1 cellular context compared by ENCODE assay signal in the genomic region with DNA sequence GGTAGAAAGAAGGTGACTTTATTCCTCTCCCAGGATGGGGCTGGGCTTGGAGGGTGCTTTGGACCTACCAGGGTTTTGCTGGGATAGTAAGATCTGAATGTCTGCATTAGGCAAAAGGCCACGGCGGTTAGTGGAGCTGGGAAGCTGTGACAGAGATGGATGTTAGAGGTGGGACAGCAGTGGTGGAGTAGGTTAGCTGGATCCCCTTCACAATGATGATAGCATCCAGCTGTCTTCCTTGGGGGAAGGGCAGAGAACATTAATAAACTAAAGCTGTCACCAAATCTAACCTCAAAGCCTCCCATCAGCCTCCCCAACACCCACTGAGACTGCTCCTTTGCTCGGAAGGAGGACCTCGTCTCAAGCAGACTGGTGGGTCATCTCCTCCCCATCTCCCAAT.
TF ChIP-seq lines count a peak whose summit lies in the region.

No MANE protein-coding gene starts in this region.

TF ChIP-seq in K562, 482 proteins besides CTCF, POLR2A, EP300 and RAD21 (continued from another document):
- TF ChIP-seq ZBTB49 (CRISPR knock-in tag; IDR thresholded peaks at IDR 0.05; ENCODE audit: borderline replicate concordance) = no peak
- no peak for TF ChIP-seq BRCA1 (IDR thresholded peaks at IDR 0.05)
- TF ChIP-seq BRCA1 (CRISPR knock-in tag; IDR thresholded peaks at IDR 0.05) = no peak
- TF ChIP-seq ZNF175 (CRISPR knock-in tag; IDR thresholded peaks at IDR 0.05; ENCODE audit: low read depth) = no peak
- TF ChIP-seq, protein P1, sequence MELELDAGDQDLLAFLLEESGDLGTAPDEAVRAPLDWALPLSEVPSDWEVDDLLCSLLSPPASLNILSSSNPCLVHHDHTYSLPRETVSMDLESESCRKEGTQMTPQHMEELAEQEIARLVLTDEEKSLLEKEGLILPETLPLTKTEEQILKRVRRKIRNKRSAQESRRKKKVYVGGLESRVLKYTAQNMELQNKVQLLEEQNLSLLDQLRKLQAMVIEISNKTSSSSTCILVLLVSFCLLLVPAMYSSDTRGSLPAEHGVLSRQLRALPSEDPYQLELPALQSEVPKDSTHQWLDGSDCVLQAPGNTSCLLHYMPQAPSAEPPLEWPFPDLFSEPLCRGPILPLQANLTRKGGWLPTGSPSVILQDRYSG (tag; conservative IDR thresholded peaks at IDR 0.05; ENCODE audit: low read depth) = no peak
- TF ChIP-seq, protein P2, sequence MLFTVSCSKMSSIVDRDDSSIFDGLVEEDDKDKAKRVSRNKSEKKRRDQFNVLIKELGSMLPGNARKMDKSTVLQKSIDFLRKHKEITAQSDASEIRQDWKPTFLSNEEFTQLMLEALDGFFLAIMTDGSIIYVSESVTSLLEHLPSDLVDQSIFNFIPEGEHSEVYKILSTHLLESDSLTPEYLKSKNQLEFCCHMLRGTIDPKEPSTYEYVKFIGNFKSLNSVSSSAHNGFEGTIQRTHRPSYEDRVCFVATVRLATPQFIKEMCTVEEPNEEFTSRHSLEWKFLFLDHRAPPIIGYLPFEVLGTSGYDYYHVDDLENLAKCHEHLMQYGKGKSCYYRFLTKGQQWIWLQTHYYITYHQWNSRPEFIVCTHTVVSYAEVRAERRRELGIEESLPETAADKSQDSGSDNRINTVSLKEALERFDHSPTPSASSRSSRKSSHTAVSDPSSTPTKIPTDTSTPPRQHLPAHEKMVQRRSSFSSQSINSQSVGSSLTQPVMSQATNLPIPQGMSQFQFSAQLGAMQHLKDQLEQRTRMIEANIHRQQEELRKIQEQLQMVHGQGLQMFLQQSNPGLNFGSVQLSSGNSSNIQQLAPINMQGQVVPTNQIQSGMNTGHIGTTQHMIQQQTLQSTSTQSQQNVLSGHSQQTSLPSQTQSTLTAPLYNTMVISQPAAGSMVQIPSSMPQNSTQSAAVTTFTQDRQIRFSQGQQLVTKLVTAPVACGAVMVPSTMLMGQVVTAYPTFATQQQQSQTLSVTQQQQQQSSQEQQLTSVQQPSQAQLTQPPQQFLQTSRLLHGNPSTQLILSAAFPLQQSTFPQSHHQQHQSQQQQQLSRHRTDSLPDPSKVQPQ (CRISPR knock-in tag; IDR thresholded peaks at IDR 0.05; ENCODE audit: borderline replicate concordance) = no peak
- TF ChIP-seq E2F5 (CRISPR knock-in tag; IDR thresholded peaks at IDR 0.05) = no peak
- TF ChIP-seq, protein P3, sequence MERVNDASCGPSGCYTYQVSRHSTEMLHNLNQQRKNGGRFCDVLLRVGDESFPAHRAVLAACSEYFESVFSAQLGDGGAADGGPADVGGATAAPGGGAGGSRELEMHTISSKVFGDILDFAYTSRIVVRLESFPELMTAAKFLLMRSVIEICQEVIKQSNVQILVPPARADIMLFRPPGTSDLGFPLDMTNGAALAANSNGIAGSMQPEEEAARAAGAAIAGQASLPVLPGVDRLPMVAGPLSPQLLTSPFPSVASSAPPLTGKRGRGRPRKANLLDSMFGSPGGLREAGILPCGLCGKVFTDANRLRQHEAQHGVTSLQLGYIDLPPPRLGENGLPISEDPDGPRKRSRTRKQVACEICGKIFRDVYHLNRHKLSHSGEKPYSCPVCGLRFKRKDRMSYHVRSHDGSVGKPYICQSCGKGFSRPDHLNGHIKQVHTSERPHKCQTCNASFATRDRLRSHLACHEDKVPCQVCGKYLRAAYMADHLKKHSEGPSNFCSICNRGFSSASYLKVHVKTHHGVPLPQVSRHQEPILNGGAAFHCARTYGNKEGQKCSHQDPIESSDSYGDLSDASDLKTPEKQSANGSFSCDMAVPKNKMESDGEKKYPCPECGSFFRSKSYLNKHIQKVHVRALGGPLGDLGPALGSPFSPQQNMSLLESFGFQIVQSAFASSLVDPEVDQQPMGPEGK (CRISPR knock-in tag; IDR thresholded peaks at IDR 0.05; ENCODE audit: borderline replicate concordance) = no peak
- no peak for TF ChIP-seq JUND (IDR thresholded peaks at IDR 0.05; ENCODE audit: borderline replicate concordance, low read depth, low read length)
- 0 out of 3 replicates have a peak, but pooled peaks have one; percentile 6 for TF ChIP-seq JUND (tag; IDR thresholded peaks at IDR 0.05; ENCODE audit: borderline replicate concordance, low read depth, low read length)
- no peak for TF ChIP-seq FOXK2 (conservative IDR thresholded peaks at IDR 0.05 in 1 of 2, IDR thresholded peaks at IDR 0.05 in 1 of 2; ENCODE audit: low read depth in 2 of 2)
TF ChIP-seq in K562: peak in this region for 13.
